8 cellular contexts compared by ENCODE assay signal in the genomic region with DNA sequence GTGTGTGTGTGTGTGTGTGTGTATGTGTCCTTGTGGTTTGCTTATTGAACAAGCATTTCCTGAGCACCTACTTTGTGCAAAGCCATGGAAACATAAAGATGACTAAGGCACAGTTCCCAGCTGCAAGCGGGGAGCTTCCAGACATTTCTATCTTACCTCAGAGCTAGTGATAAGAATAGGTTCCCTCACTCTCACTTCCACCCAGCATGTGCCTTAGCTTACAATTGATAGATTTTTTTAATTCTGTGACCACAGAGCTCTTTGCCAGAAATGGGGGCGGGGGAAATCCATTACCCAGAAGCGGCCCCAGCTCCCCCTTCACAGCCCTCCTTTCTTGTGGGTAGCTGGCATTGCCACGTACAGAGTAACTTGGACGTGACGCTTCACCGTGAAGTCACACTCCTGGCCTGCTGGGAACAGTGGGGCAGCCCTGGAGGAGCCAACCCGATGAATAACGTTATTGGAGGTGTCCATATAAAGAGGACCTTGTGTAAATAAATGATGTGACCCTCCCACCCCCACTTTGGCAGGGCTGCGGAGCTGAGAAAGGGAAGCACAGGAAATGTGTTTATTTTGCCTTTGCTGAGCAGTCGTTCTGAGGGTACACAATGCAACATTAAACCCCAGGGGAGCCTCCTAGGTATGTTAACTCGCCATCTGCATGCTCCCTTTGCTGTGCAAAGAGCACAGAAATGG.
DNase-seq lines count a peak whose midpoint lies in the region; ATAC-seq and TF ChIP-seq lines count a peak whose summit lies in the region.

No MANE protein-coding gene starts in this region.

- no peak for TF ChIP-seq CTCF in breast epithelium (IDR thresholded peaks at IDR 0.05)

- DNase-seq in AG20443 (ENCODE audit: low spot score) (peak; percentile 70), NCI-H1436 treated with DMSO at 0.1 percent for 48 hours (lab: John Stamatoyannopoulos, UW) (peak; percentile 23), fibroblast of gingiva (ENCODE audit: low read depth) (peak; percentile 94), globus pallidus (ENCODE audit: low spot score) (no peak), breast epithelium (ENCODE audit: low spot score in 2 of 2) (no peak)
- DNase-seq in activated CD4-positive, alpha-beta T cell treated with anti-CD3 and anti-CD28 coated beads, Interleukin-2, amount 50 U/mL, for 48 hours = peak; percentile 81 to 87
- peak; percentile 64 to 77 for DNase-seq in stimulated activated CD8-positive, alpha-beta memory T cell treated with anti-CD3 and anti-CD28 coated beads, Interleukin-2, amount 100 ng/mL, for 48 hours (ENCODE audit: low read depth in 2 of 2)

- TF ChIP-seq POLR2A in breast epithelium (IDR thresholded peaks at IDR 0.05) = no peak

- H3K27ac ChIP-seq in breast epithelium = peak overlapping the region in 1 of 2 donors; percentile 41

- intact Hi-C loops in breast epithelium (cut with DNase I; ENCODE audit: low total_unique reads) = no loop called here

- H3K4me3 ChIP-seq in breast epithelium = no peak overlapping the region

- ATAC-seq in GM21529 (IDR thresholded peaks at IDR 0.05; ENCODE audit: unreplicated experiment) = peak; percentile 58

- no peaks in the 10 kb centered on the region for H3K4me1 ChIP-seq in breast epithelium

- no peaks in the 10 kb centered on the region for H3K36me3 ChIP-seq in breast epithelium

- no peaks in the 10 kb centered on the region for H3K27me3 ChIP-seq in breast epithelium

- H3K9me3 ChIP-seq in breast epithelium = no peaks in the 10 kb centered on the region

Comparison
In these comparisons a context has a peak if more than half of its experiments do, and no peak if none do; other contexts are left out.
1. DNase-seq: peak in AG20443 (single experiment), NCI-H1436 treated with DMSO at 0.1 percent for 48 hours (single experiment), activated CD4-positive, alpha-beta T cell treated with anti-CD3 and anti-CD28 coated beads, Interleukin-2, amount 50 U/mL, for 48 hours (2 of 2), fibroblast of gingiva (single experiment) and stimulated activated CD8-positive, alpha-beta memory T cell treated with anti-CD3 and anti-CD28 coated beads, Interleukin-2, amount 100 ng/mL, for 48 hours (2 of 2); none in globus pallidus (single experiment) and breast epithelium (0 of 2).